ENCODE assay signal across 18 cellular contexts in genomic region chr6:168789699-168790098, GRCh38.
DNase-seq lines count a peak whose midpoint lies in the region; ATAC-seq and TF ChIP-seq lines count a peak whose summit lies in the region.
"Had no signal": no experiment of that assay in that cellular context is flagged by ENCODE, and none has a peak within 500 bp of the region (broad histone marks: within the 10 kb centered on the region; RNA-seq: fewer than 3 reads in every experiment).

No MANE protein-coding gene starts in this region.

- H3K27ac ChIP-seq in WERI-Rb-1 (no peak overlapping the region), PC-3 (ENCODE audit: low read length) (no peak overlapping the region)
- H3K27ac ChIP-seq: 22Rv1, BLaER1, C4-2B had no signal

- H3K27me3 ChIP-seq in WERI-Rb-1 (ENCODE audit: insufficient read depth, low read depth, severe bottlenecking) (no peaks in the 10 kb centered on the region), PC-3 (ENCODE audit: low read length) (0 out of 2 replicates have a peak, but pooled peaks cover 8% of the 10 kb centered on the region)
- H3K27me3 ChIP-seq: BLaER1 had no signal

- intact Hi-C loops in PC-3 (cut with micrococcal nuclease): no loop called here

- POLR2A ChIA-PET in PC-3 (lab: Charles Lee; ENCODE audit: unreplicated experiment): no interaction called here

- no peaks in the 10 kb centered on the region for H3K9me3 ChIP-seq in WERI-Rb-1 (ENCODE audit: severe bottlenecking)
- no peaks in the 10 kb centered on the region for H3K9me3 ChIP-seq in PC-3 (ENCODE audit: low read length)
- H3K9me3 ChIP-seq: BLaER1, Caco-2 had no signal

- no peaks in the 10 kb centered on the region for H3F3A ChIP-seq in PC-3 (ENCODE audit: low read length, unreplicated experiment)

- peak; percentile 23 for DNase-seq in DMS 273 (lab: John Stamatoyannopoulos, UW; ENCODE audit: unreplicated experiment)
- DNase-seq in DMS 273 treated with DMSO at 0.1 percent for 48 hours (lab: John Stamatoyannopoulos, UW): no peak
- peak; percentile 75 to 92 for DNase-seq in NCI-H524 (lab: John Stamatoyannopoulos, UW)
- DNase-seq in WERI-Rb-1: peak; percentile 22
- DNase-seq in stimulated activated CD4-positive, alpha-beta T cell treated with anti-CD3 and anti-CD28 coated beads, Interleukin-1b, Interleukin-23, amount 100 ng/mL, for 48 hours: no peak
- no peak for DNase-seq in PC-3
- DNase-seq: Caco-2; CD4-positive, CD25-positive, alpha-beta regulatory T cell; CD8-positive, alpha-beta T cell; DMS53; DMS79 treated with DMSO at 0.1 percent for 48 hours; GF-D8; H9 had no signal

- no TSS peak for BruUV-seq in PC-3 (replicated peaks; lab: Mats Ljungman, UMichigan)

- CTCF ChIA-PET in PC-3 (lab: Charles Lee): no interaction called here

- H3K9me2 ChIP-seq in PC-3 (replicated peaks; ENCODE audit: low read length): no peaks in the 10 kb centered on the region

- no peaks in the 10 kb centered on the region for H3K4me1 ChIP-seq in PC-3 (ENCODE audit: insufficient read depth, low read length)
- H3K4me1 ChIP-seq: BLaER1, Caco-2 had no signal

- ATAC-seq in PC-3: no peak
- ATAC-seq: CD8-positive, alpha-beta T cell; GM23338; HCT116 had no signal

- no peak overlapping the region for H3K4me2 ChIP-seq in PC-3 (ENCODE audit: low read length)
- H3K4me2 ChIP-seq: BLaER1, GM23338 had no signal

- H4K20me1 ChIP-seq in PC-3 (ENCODE audit: low read length): no peaks in the 10 kb centered on the region
- H4K20me1 ChIP-seq: BLaER1 had no signal

- H3K79me2 ChIP-seq in PC-3 (ENCODE audit: low read length): no peaks in the 10 kb centered on the region

- TF ChIP-seq CTCF in WERI-Rb-1 (IDR thresholded peaks at IDR 0.05; ENCODE audit: low read depth, low read length): no peak
- no peak for TF ChIP-seq CTCF in PC-3 (conservative IDR thresholded peaks at IDR 0.05; ENCODE audit: low read depth, low read length)

- no peak overlapping the region for H3K4me3 ChIP-seq in WERI-Rb-1 (ENCODE audit: low read depth, low read length)
- H3K4me3 ChIP-seq in PC-3 (ENCODE audit: low read length): no peak overlapping the region
- H3K4me3 ChIP-seq: BLaER1, GM23338 had no signal

- H3K36me3 ChIP-seq in WERI-Rb-1 (no peaks in the 10 kb centered on the region), PC-3 (ENCODE audit: low read depth, low read length) (no peaks in the 10 kb centered on the region)
- H3K36me3 ChIP-seq: BLaER1 had no signal

- H2AFZ ChIP-seq in PC-3 (ENCODE audit: low read length): no peak overlapping the region
- H2AFZ ChIP-seq: GM23338 had no signal

- H3K9ac ChIP-seq in PC-3 (ENCODE audit: low read length): no peak overlapping the region
- H3K9ac ChIP-seq: BLaER1 had no signal

Comparison
In these comparisons a context has a peak if more than half of its experiments do, and no peak if none do; other contexts are left out.
1. DNase-seq: peak in DMS 273 (single experiment), NCI-H524 (2 of 2) and WERI-Rb-1 (single experiment); none in DMS 273 treated with DMSO at 0.1 percent for 48 hours (single experiment), stimulated activated CD4-positive, alpha-beta T cell treated with anti-CD3 and anti-CD28 coated beads, Interleukin-1b, Interleukin-23, amount 100 ng/mL, for 48 hours (single experiment) and PC-3 (single experiment).